Comparison of ENCODE assay signal across 22 cellular contexts in genomic region chr16:5649762-5650445, GRCh38.
DNase-seq lines count a peak whose midpoint lies in the region; ATAC-seq, FAIRE-seq and TF ChIP-seq lines count a peak whose summit lies in the region.
"Had no signal": no experiment of that assay in that cellular context is flagged by ENCODE, and none has a peak within 500 bp of the region (broad histone marks: within the 10 kb centered on the region; RNA-seq: fewer than 3 reads in every experiment).

No MANE protein-coding gene starts in this region.

- no peak overlapping the region for H3K56ac ChIP-seq in H1 (replicated peaks; ENCODE audit: insufficient read length, low read depth, low read length)

- no peaks in the 10 kb centered on the region for H4K20me1 ChIP-seq in H1 (replicated peaks in 1 of 2; ENCODE audit: control insufficient read depth in 1 of 2, insufficient read depth in 2 of 2, low read length in 2 of 2)

- H3K27me3 ChIP-seq in H1 (replicated peaks in 1 of 4; ENCODE audit: control insufficient read depth in 3 of 4, extremely low read depth in 1 of 4, insufficient read depth in 3 of 4, low read length in 3 of 4), result no peaks in the 10 kb centered on the region
- H3K27me3 ChIP-seq in trophoblast cell (ENCODE audit: insufficient read depth, low read length), result no peaks in the 10 kb centered on the region

- H3K4ac ChIP-seq in H1 (replicated peaks; ENCODE audit: insufficient read length, low read depth, low read length), result no peak overlapping the region
- no peak overlapping the region for H3K4ac ChIP-seq in trophoblast cell (ENCODE audit: low read depth, low read length)

- H3K4me3 ChIP-seq in H1 (ENCODE audit: extremely low read depth in 1 of 4, insufficient read depth in 2 of 4, low read depth in 3 of 4, low read length in 4 of 4) (no peak overlapping the region), trophoblast cell (ENCODE audit: low read depth, low read length) (no peak overlapping the region)
- H3K4me3 ChIP-seq: GM23248 had no signal

- H4K91ac ChIP-seq in H1 (replicated peaks; ENCODE audit: insufficient read length, low read length) (no peak overlapping the region), trophoblast cell (ENCODE audit: low read depth, low read length) (no peak overlapping the region)

- H4K12ac ChIP-seq in trophoblast cell (ENCODE audit: low read depth, low read length), result no peak overlapping the region

- H4K8ac ChIP-seq in H1 (ENCODE audit: extremely low read depth, insufficient read depth, low read length), result no peak overlapping the region
- H4K8ac ChIP-seq in trophoblast cell (ENCODE audit: low read depth, low read length), result no peak overlapping the region

- H4K5ac ChIP-seq in H1 (ENCODE audit: insufficient read length, low read depth, low read length), result no peak overlapping the region

- TF ChIP-seq EP300 in H1 (IDR thresholded peaks at IDR 0.05; ENCODE audit: borderline replicate concordance in 1 of 2, low read depth in 2 of 2, low read length in 2 of 2), result no peak

- POLR2A ChIA-PET in H1 (lab: Charles Lee; ENCODE audit: partially characterized antibody), result no interaction called here

- no peaks in the 10 kb centered on the region for H3K36me3 ChIP-seq in H1 (ENCODE audit: control insufficient read depth in 2 of 4, insufficient read depth in 4 of 4, low read length in 3 of 4)
- H3K36me3 ChIP-seq in trophoblast cell (ENCODE audit: control insufficient read depth in 1 of 2, insufficient read depth in 2 of 2, low read length in 2 of 2), result no peaks in the 10 kb centered on the region

- no peaks in the 10 kb centered on the region for H3K23me2 ChIP-seq in H1 (ENCODE audit: low read depth, low read length)

- H3K9ac ChIP-seq in H1 (replicated peaks in 1 of 4; ENCODE audit: extremely low read depth in 1 of 4, low read depth in 3 of 4, low read length in 3 of 4) (no peak overlapping the region), trophoblast cell (ENCODE audit: low read length) (no peak overlapping the region)
- H3K9ac ChIP-seq: GM23248, KMS-11 had no signal

- H2AK5ac ChIP-seq in H1 (ENCODE audit: low read depth, low read length) (no peak overlapping the region), trophoblast cell (ENCODE audit: low read length) (no peak overlapping the region)

- no peak overlapping the region for H3K23ac ChIP-seq in H1 (ENCODE audit: insufficient read length)
- peak overlapping the region; percentile 74 for H3K23ac ChIP-seq in trophoblast cell (ENCODE audit: low read length)

- no peak for TF ChIP-seq RAD21 in H1 (IDR thresholded peaks at IDR 0.05 in 1 of 2, conservative IDR thresholded peaks at IDR 0.05 in 1 of 2; ENCODE audit: low read depth in 2 of 2, low read length in 2 of 2)

- H2AFZ ChIP-seq in H1 (ENCODE audit: low read length), result no peak overlapping the region
- no peak overlapping the region for H2AFZ ChIP-seq in trophoblast cell (ENCODE audit: insufficient read depth, low read length, poor library complexity)
- H2AFZ ChIP-seq: GM23248 had no signal

- no peak overlapping the region for H3K4me2 ChIP-seq in H1 (ENCODE audit: insufficient read depth in 1 of 2, low read depth in 2 of 2, low read length in 2 of 2)
- H3K4me2 ChIP-seq in trophoblast cell (ENCODE audit: low read length), result no peak overlapping the region
- H3K4me2 ChIP-seq: KMS-11 had no signal

- no peak overlapping the region for H2BK20ac ChIP-seq in H1 (ENCODE audit: low read length)

- H3K9me3 ChIP-seq in H1 (ENCODE audit: insufficient read depth in 2 of 2, low read depth in 1 of 2, low read length in 1 of 2), result no peaks in the 10 kb centered on the region
- peaks cover 1% of the 10 kb centered on the region for H3K9me3 ChIP-seq in trophoblast cell (ENCODE audit: insufficient read depth, low read depth, low read length)
- H3K9me3 ChIP-seq: Caco-2 had no signal

- no peak for ATAC-seq in GM18861 (IDR thresholded peaks at IDR 0.05; ENCODE audit: unreplicated experiment)
- ATAC-seq: Panc1, T-helper 17 cell had no signal

- H2BK12ac ChIP-seq in H1 (ENCODE audit: low read depth, low read length), result no peak overlapping the region
- H2BK12ac ChIP-seq in trophoblast cell (ENCODE audit: low read length), result no peak overlapping the region

- H3K79me2 ChIP-seq in H1 (ENCODE audit: control insufficient read depth in 1 of 2, insufficient read depth in 2 of 2, low read length in 2 of 2) (no peaks in the 10 kb centered on the region), trophoblast cell (ENCODE audit: control insufficient read depth, insufficient read depth, low read length, poor library complexity) (no peaks in the 10 kb centered on the region)

- H2BK15ac ChIP-seq in H1 (ENCODE audit: low read length), result no peak overlapping the region

- H2BK5ac ChIP-seq in H1 (ENCODE audit: low read depth, low read length), result no peak overlapping the region
- H2BK5ac ChIP-seq in trophoblast cell (ENCODE audit: low read depth, low read length, poor library complexity), result no peak overlapping the region

- H3K4me1 ChIP-seq in H1 (replicated peaks in 1 of 4; ENCODE audit: control insufficient read depth in 3 of 4, insufficient read depth in 4 of 4, low read length in 3 of 4) (peaks cover 0 to 5% (median 2%) of the 10 kb centered on the region in 4 experiments; a peak in 3 of 7 replicates), trophoblast cell (ENCODE audit: control insufficient read depth in 1 of 2, insufficient read depth in 2 of 2, low read length in 2 of 2) (no peaks in the 10 kb centered on the region)
- H3K4me1 ChIP-seq: Caco-2 had no signal

- no peak for TF ChIP-seq POLR2A in H1 (IDR thresholded peaks at IDR 0.05; ENCODE audit: control extremely low read depth in 1 of 2, low read depth in 2 of 2, low read length in 2 of 2)

- peak; percentile 50 for DNase-seq in NCI-H748 (lab: John Stamatoyannopoulos, UW; ENCODE audit: unreplicated experiment)
- DNase-seq in NCI-H748 treated with DMSO at 0.1 percent for 48 hours (lab: John Stamatoyannopoulos, UW), result no peak
- DNase-seq in NCI-H1092 (lab: John Stamatoyannopoulos, UW), result peak; percentile 96
- no peak for DNase-seq in H1 (ENCODE audit: low read depth in 1 of 2, low spot score in 2 of 2)
- DNase-seq in trophoblast cell, result no peak
- no peak for DNase-seq in SIG-M5 treated with dmso at 0.1 percent for 504 hours (lab: John Stamatoyannopoulos, UW; ENCODE audit: unreplicated experiment)
- no peak for DNase-seq in RPMI8226
- DNase-seq: AML-193, Caco-2, GM23248, HFFc6, NCI-H1436, NCI-H2171, NCI-H526, Right ventricle myocardium superior, T-helper 17 cell had no signal

- H3K14ac ChIP-seq in H1 (ENCODE audit: insufficient read length), result no peak overlapping the region
- H3K14ac ChIP-seq in trophoblast cell (ENCODE audit: low read length), result no peak overlapping the region

- 76% methylated on average over 21 of the region's 21 CpGs; no CpG with 5 or more reads in 1 of the 2 experiments for WGBS in H1 (ENCODE audit: extremely low coverage in 1 of 2, insufficient coverage in 1 of 2, insufficient read length in 1 of 2, insufficient replicate concordance in 2 of 2, low coverage in 1 of 2, low lambda C conversion rate in 2 of 2, missing lambda C conversion rate in 1 of 2), 2 experiments
- no CpG with 5 or more reads among the region's 21 CpGs for WGBS in trophoblast cell (ENCODE audit: extremely low coverage, insufficient coverage, insufficient read length)

- TF ChIP-seq CTCF in H1 (IDR thresholded peaks at IDR 0.05; ENCODE audit: control extremely low read depth in 1 of 3, insufficient read depth in 1 of 3, low read depth in 1 of 3, low read length in 3 of 3), result peak in 1 of 3 experiments; percentile 11; a peak in 1 of 4 replicates

- H3K27ac ChIP-seq in H1 (ENCODE audit: low read depth, low read length), result no peak overlapping the region
- H3K27ac ChIP-seq in trophoblast cell (ENCODE audit: low read depth, low read length), result no peak overlapping the region
- H3K27ac ChIP-seq: GM23248, KMS-11 had no signal

- no peaks in the 10 kb centered on the region for H3K79me1 ChIP-seq in H1 (ENCODE audit: low read depth, low read length)
- no peaks in the 10 kb centered on the region for H3K79me1 ChIP-seq in trophoblast cell (ENCODE audit: low read length)

- FAIRE-seq in H1 (lab: Jason Lieb, UNC), result peak; percentile 52
- FAIRE-seq: G401.6, GM12891, GM19239 had no signal

- H3K18ac ChIP-seq in H1 (ENCODE audit: extremely low read depth, low read length) (no peak overlapping the region), trophoblast cell (ENCODE audit: low read length) (no peak overlapping the region)

- CTCF ChIA-PET in H1 (lab: Charles Lee; ENCODE audit: partially characterized antibody), result interaction anchor here (1.1 to 1.9 kb wide), 3 partner anchors 16 to 25 kb away, joined by 3 to 8 read pairs (median 4); no protein-coding TSS in a partner anchor

- H2BK120ac ChIP-seq in H1 (replicated peaks; ENCODE audit: low read depth, low read length) (no peak overlapping the region), trophoblast cell (ENCODE audit: insufficient read depth, low read length, poor library complexity) (no peak overlapping the region)

TF ChIP-seq in H1, 55 proteins besides CTCF, POLR2A, EP300 and RAD21 (continues in another document):
- TF ChIP-seq MAFK (IDR thresholded peaks at IDR 0.05; ENCODE audit: low read depth, low read length) (no peak), SIN3A (conservative IDR thresholded peaks at IDR 0.05 in 1 of 2, IDR thresholded peaks at IDR 0.05 in 1 of 2; ENCODE audit: low read depth in 1 of 2, low read length in 2 of 2) (no peak), SP1 (IDR thresholded peaks at IDR 0.05; ENCODE audit: low read depth, low read length) (no peak), SIX5 (IDR thresholded peaks at IDR 0.05; ENCODE audit: low read depth, low read length) (no peak), TAF1 (IDR thresholded peaks at IDR 0.05; ENCODE audit: low read depth, low read length) (no peak), KDM5A (IDR thresholded peaks at IDR 0.05; ENCODE audit: low read length) (no peak), MAX (IDR thresholded peaks at IDR 0.05) (no peak), SIRT6 (IDR thresholded peaks at IDR 0.05; ENCODE audit: low read length) (no peak), USF2 (IDR thresholded peaks at IDR 0.05; ENCODE audit: low read length) (no peak), RFX5 (IDR thresholded peaks at IDR 0.05; ENCODE audit: borderline replicate concordance, low read depth, low read length) (no peak), YY1 (IDR thresholded peaks at IDR 0.05; ENCODE audit: low read depth, low read length) (no peak)

Comparison
In these comparisons a context has a peak if more than half of its experiments do, and no peak if none do; other contexts are left out.
1. DNase-seq: peak in NCI-H748 (single experiment) and NCI-H1092 (single experiment); none in NCI-H748 treated with DMSO at 0.1 percent for 48 hours (single experiment), H1 (0 of 2), trophoblast cell (0 of 2), SIG-M5 treated with dmso at 0.1 percent for 504 hours (single experiment) and RPMI8226 (single experiment).